ENCODE assay signal across 13 cellular contexts in genomic region chr1:62722796-62723195, GRCh38. TPM values are rescaled to one million over a fixed set of nuclear protein-coding genes. Genes with fewer than 3 reads are reported as not detected.
DNase-seq lines count a peak whose midpoint lies in the region; ATAC-seq, FAIRE-seq and TF ChIP-seq lines count a peak whose summit lies in the region.
"Had no signal": no experiment of that assay in that cellular context is flagged by ENCODE, and none has a peak within 500 bp of the region (broad histone marks: within the 10 kb centered on the region; RNA-seq: fewer than 3 reads in every experiment).

No MANE protein-coding gene starts in this region.

- H3K9me3 Mint-ChIP-seq in endodermal cell: no peaks in the 10 kb centered on the region

- H3K4me3 ChIP-seq in endodermal cell (ENCODE audit: low read length): no peak overlapping the region
- H3K4me3 ChIP-seq in H7 (ENCODE audit: insufficient read depth, low read depth, low read length): no peak overlapping the region
- H3K4me3 ChIP-seq: esophagus muscularis mucosa had no signal

- no peaks in the 10 kb centered on the region for H3K9me3 ChIP-seq in endodermal cell (ENCODE audit: control insufficient read depth, low read length)
- H3K9me3 ChIP-seq: esophagus muscularis mucosa had no signal

- H3K27ac Mint-ChIP-seq in endodermal cell: no peak overlapping the region

- CTCF ChIA-PET in GM10248 (lab: Yijun Ruan, JAX): interaction anchor here (1.0 to 3.2 kb wide), 2 partner anchors 24 to 216 kb away, joined by 4 to 13 read pairs; no protein-coding TSS in a partner anchor

- no peak overlapping the region for H3K27ac ChIP-seq in caudate nucleus (ENCODE audit: low read depth, low read length)
- H3K27ac ChIP-seq in endodermal cell (ENCODE audit: low read depth, low read length): no peak overlapping the region
- H3K27ac ChIP-seq: brain microvascular endothelial cell, esophagus muscularis mucosa had no signal

- TF ChIP-seq CTCF in GM10248 (IDR thresholded peaks at IDR 0.05; ENCODE audit: control extremely low read depth, extremely low read depth, low read depth, missing control alignments) (no peak), endodermal cell (conservative IDR thresholded peaks at IDR 0.05) (no peak)

- H3K36me3 ChIP-seq in endodermal cell (ENCODE audit: control insufficient read depth, insufficient read depth, low read length) (no peaks in the 10 kb centered on the region), H7 (replicated peaks; ENCODE audit: control insufficient read depth, insufficient read depth, low read length) (no peaks in the 10 kb centered on the region)
- H3K36me3 ChIP-seq: brain microvascular endothelial cell, esophagus muscularis mucosa had no signal

- H3K36me3 Mint-ChIP-seq in endodermal cell (ENCODE audit: low read depth): no peaks in the 10 kb centered on the region

- POLR2A ChIA-PET in GM10248 (lab: Yijun Ruan, JAX): no interaction called here

- H3K4me1 Mint-ChIP-seq in endodermal cell: peaks cover 33% of the 10 kb centered on the region

- H3K4me3 Mint-ChIP-seq in endodermal cell: no peak overlapping the region

- peak; percentile 85 for ATAC-seq in HG02852 (IDR thresholded peaks at IDR 0.05; ENCODE audit: unreplicated experiment)
- ATAC-seq: Panc1 had no signal

- H3K9ac ChIP-seq in endodermal cell (ENCODE audit: extremely low read depth, low read length, poor library complexity, severe bottlenecking): no peak overlapping the region

- H3K27me3 ChIP-seq in endodermal cell (ENCODE audit: control insufficient read depth, insufficient read depth, low read length, poor library complexity, severe bottlenecking) (no peaks in the 10 kb centered on the region), H7 (ENCODE audit: control insufficient read depth, insufficient read depth, low read length) (no peaks in the 10 kb centered on the region)
- H3K27me3 ChIP-seq: brain microvascular endothelial cell, esophagus muscularis mucosa had no signal

- FAIRE-seq in GM19239 (lab: Jason Lieb, UNC): peak; percentile 68

- H3K4me1 ChIP-seq in endodermal cell (ENCODE audit: control insufficient read depth, insufficient read depth, low read length): peaks cover 13% of the 10 kb centered on the region

- DNase-seq in GM10248 (ENCODE audit: extremely low spot score): peak; percentile 59
- DNase-seq in GM19239 (ENCODE audit: insufficient read length, low spot score): no peak
- peak; percentile 26 to 86 for DNase-seq in NOMO-1 (lab: John Stamatoyannopoulos, UW; ENCODE audit: unreplicated experiment in 2 of 2)
- DNase-seq in cerebellum (ENCODE audit: low spot score): no peak
- DNase-seq in caudate nucleus (lab: John Stamatoyannopoulos, UW): no peak
- DNase-seq in endodermal cell: no peak
- no peak for DNase-seq in H7
- DNase-seq: brain microvascular endothelial cell, IMR-90, NCI-H2029 treated with DMSO at 0.1 percent for 48 hours had no signal

- H3K27me3 Mint-ChIP-seq in endodermal cell (ENCODE audit: insufficient read depth): no peaks in the 10 kb centered on the region

RNA-seq across cellular contexts. Expression of gene DOCK7, which starts 34.6 kb away (rescaled TPM):
- total RNA-seq in cerebellum (187 TPM), endodermal cell (10 to 100 TPM; 66.8 to 72.8 TPM)
- 49.4 TPM for polyA plus RNA-seq in endodermal cell (2013, experiment 1 of 2)
- 51.3 TPM for polyA plus RNA-seq in endodermal cell (2013, experiment 2 of 2)
- total RNA-seq in H7 (2014; rRNA removed; shearing (Covaris generic)): 40.9 and 44.0 TPM in 2 replicates

Comparison
In these comparisons a context has a peak if more than half of its experiments do, and no peak if none do; other contexts are left out.
1. DNase-seq: peak in GM10248 (single experiment) and NOMO-1 (2 of 2); none in GM19239 (single experiment), cerebellum (single experiment), caudate nucleus (0 of 61), endodermal cell (single experiment) and H7 (single experiment).